ENCODE assay signal across 8 cellular contexts in the genomic region with DNA sequence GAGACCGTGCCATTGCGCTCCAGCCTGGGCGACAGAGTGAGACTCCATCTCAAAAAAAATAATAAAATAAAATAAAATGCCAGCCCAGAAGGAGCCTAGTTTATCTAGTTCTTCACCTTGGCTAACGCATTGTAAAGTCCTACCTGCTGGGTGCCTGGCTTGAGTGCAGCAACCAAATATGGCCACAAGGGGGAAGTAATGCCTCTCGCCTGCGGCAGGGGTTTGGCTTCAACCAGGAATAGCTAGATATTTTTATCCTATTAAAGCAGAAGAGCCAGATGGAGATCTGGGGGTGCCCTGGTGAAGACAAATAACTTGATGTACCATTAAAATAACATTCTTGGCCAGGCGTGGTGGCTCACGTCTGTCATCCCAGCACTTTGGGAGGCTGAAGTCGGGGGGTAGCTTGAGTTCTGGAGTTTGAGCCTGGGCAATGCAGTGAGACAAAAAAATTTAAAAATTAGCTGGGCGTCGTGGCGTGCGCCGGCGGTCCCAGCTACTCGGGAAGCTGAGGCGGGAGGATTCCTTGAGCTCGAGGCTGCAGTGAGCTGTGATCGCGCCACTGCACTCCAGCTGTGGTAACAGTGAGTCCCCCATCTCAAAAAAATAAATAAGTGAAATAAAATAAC. TPM values are rescaled to one million over a fixed set of nuclear protein-coding genes. Genes with fewer than 3 reads are reported as not detected.
DNase-seq lines count a peak whose midpoint lies in the region; ATAC-seq, FAIRE-seq and TF ChIP-seq lines count a peak whose summit lies in the region.

No MANE protein-coding gene starts in this region.

- POLR2A ChIA-PET in activated naive CD8-positive, alpha-beta T cell treated with anti-CD3 and anti-CD28 coated beads, Interleukin-2, amount 10 ng/mL, durations not matched to agents 7 days and 5 days (lab: Charles Lee): interaction anchor here (0.6 to 1.1 kb wide), 3 partner anchors 34 to 135 kb away, joined by 3 to 4 read pairs (median 3); partner anchors contain the start of gene RAB6A

- peak; percentile 70 for ATAC-seq in activated naive CD8-positive, alpha-beta T cell treated with anti-CD3 and anti-CD28 coated beads, Interleukin-2, amount 10 ng/mL, durations not matched to agents 7 days and 5 days (ENCODE audit: low read depth)
- peak; percentile 88 for ATAC-seq in Right ventricle myocardium superior (ENCODE audit: poor library complexity)
- no peak for ATAC-seq in HG03457 (IDR thresholded peaks at IDR 0.05; ENCODE audit: unreplicated experiment)

- no peak overlapping the region for H3K27ac Mint-ChIP-seq in activated naive CD8-positive, alpha-beta T cell treated with anti-CD3 and anti-CD28 coated beads, Interleukin-2, amount 10 ng/mL, durations not matched to agents 7 days and 5 days
- H3K27ac Mint-ChIP-seq in progenitor cell of endocrine pancreas: no peak overlapping the region

- peak; percentile 94 for TF ChIP-seq CTCF in progenitor cell of endocrine pancreas (IDR thresholded peaks at IDR 0.05; ENCODE audit: unreplicated experiment)

- H3K36me3 Mint-ChIP-seq in activated naive CD8-positive, alpha-beta T cell treated with anti-CD3 and anti-CD28 coated beads, Interleukin-2, amount 10 ng/mL, durations not matched to agents 7 days and 5 days: no peaks in the 10 kb centered on the region
- peaks cover 3% of the 10 kb centered on the region for H3K36me3 Mint-ChIP-seq in progenitor cell of endocrine pancreas (ENCODE audit: insufficient read depth)

- no peak for FAIRE-seq in urothelium cell line (lab: Jason Lieb, UNC)

- H3K9me3 Mint-ChIP-seq in activated naive CD8-positive, alpha-beta T cell treated with anti-CD3 and anti-CD28 coated beads, Interleukin-2, amount 10 ng/mL, durations not matched to agents 7 days and 5 days: no peaks in the 10 kb centered on the region
- peaks cover 8% of the 10 kb centered on the region for H3K9me3 Mint-ChIP-seq in progenitor cell of endocrine pancreas (ENCODE audit: low read depth)

- intact Hi-C loops in Right ventricle myocardium superior (cut with DNase I): loop anchor here (2.0 to 10.0 kb wide), 2 partner anchors 35 to 221 kb away; no protein-coding TSS in a partner anchor

- H3K27me3 Mint-ChIP-seq in activated naive CD8-positive, alpha-beta T cell treated with anti-CD3 and anti-CD28 coated beads, Interleukin-2, amount 10 ng/mL, durations not matched to agents 7 days and 5 days: peaks cover 32% of the 10 kb centered on the region
- peaks cover 24% of the 10 kb centered on the region for H3K27me3 Mint-ChIP-seq in progenitor cell of endocrine pancreas

- DNase-seq in GM04504 (ENCODE audit: low read depth) (peak; percentile 38), NCI-H1417 treated with DMSO at 0.1 percent for 48 hours (lab: John Stamatoyannopoulos, UW) (peak; percentile 25), SW 1271 (lab: John Stamatoyannopoulos, UW) (peak; percentile 44 to 65), Right ventricle myocardium superior (peak; percentile 73), progenitor cell of endocrine pancreas (ENCODE audit: low spot score, unreplicated experiment) (peak; percentile 52), urothelium cell line (ENCODE audit: low spot score) (peak; percentile 88)
- DNase-seq in activated naive CD8-positive, alpha-beta T cell treated with anti-CD3 and anti-CD28 coated beads, Interleukin-2, amount 10 ng/mL, durations not matched to agents 7 days and 5 days: peak; percentile 58

- H3K4me1 Mint-ChIP-seq in activated naive CD8-positive, alpha-beta T cell treated with anti-CD3 and anti-CD28 coated beads, Interleukin-2, amount 10 ng/mL, durations not matched to agents 7 days and 5 days: peaks cover 3% of the 10 kb centered on the region
- peaks cover 2% of the 10 kb centered on the region for H3K4me1 Mint-ChIP-seq in progenitor cell of endocrine pancreas (ENCODE audit: low read depth)

- no peak overlapping the region for H3K4me3 Mint-ChIP-seq in activated naive CD8-positive, alpha-beta T cell treated with anti-CD3 and anti-CD28 coated beads, Interleukin-2, amount 10 ng/mL, durations not matched to agents 7 days and 5 days
- H3K4me3 Mint-ChIP-seq in progenitor cell of endocrine pancreas (ENCODE audit: low read depth): no peak overlapping the region

RNA-seq across cellular contexts. Expression of gene PLEKHB1, which starts 20.6 kb away (rescaled TPM):
- 10 to 100 TPM; 23.6 to 32.8 TPM for total RNA-seq in activated naive CD8-positive, alpha-beta T cell treated with anti-CD3 and anti-CD28 coated beads, Interleukin-2, amount 10 ng/mL, durations not matched to agents 7 days and 5 days
- total RNA-seq in Right ventricle myocardium superior (13.7 TPM), progenitor cell of endocrine pancreas (110 and 117 TPM in 2 replicates)

RNA-seq across cellular contexts. Expression of gene FAM168A, which starts 27.9 kb away (rescaled TPM):
- 10 to 100 TPM; 27.3 to 31.0 TPM for total RNA-seq in activated naive CD8-positive, alpha-beta T cell treated with anti-CD3 and anti-CD28 coated beads, Interleukin-2, amount 10 ng/mL, durations not matched to agents 7 days and 5 days
- total RNA-seq in Right ventricle myocardium superior (25.6 TPM), progenitor cell of endocrine pancreas (45.2 and 50.8 TPM in 2 replicates)

Comparison
In these comparisons a context has a peak if more than half of its experiments do, and no peak if none do; other contexts are left out.
1. DNase-seq: peak in every context shown above with its lines; median percentile 88 in urothelium cell line; 73 in Right ventricle myocardium superior; 58 in activated naive CD8-positive, alpha-beta T cell treated with anti-CD3 and anti-CD28 coated beads, Interleukin-2, amount 10 ng/mL, durations not matched to agents 7 days and 5 days; 54 in SW 1271; 52 in progenitor cell of endocrine pancreas; 38 in GM04504; 25 in NCI-H1417 treated with DMSO at 0.1 percent for 48 hours.